Comparison of ENCODE assay signal across 28 cellular contexts in genomic region chr12:65816086-65816485, GRCh38. TPM values are rescaled to one million over a fixed set of nuclear protein-coding genes. Genes with fewer than 3 reads are reported as not detected.
DNase-seq lines count a peak whose midpoint lies in the region; ATAC-seq, FAIRE-seq and TF ChIP-seq lines count a peak whose summit lies in the region.
"Had no signal": no experiment of that assay in that cellular context is flagged by ENCODE, and none has a peak within 500 bp of the region (broad histone marks: within the 10 kb centered on the region; RNA-seq: fewer than 3 reads in every experiment).

No MANE protein-coding gene starts in this region.

- FAIRE-seq in G401.6 (lab: Jason Lieb, UNC): peak; percentile 37
- FAIRE-seq in H54 (lab: Jason Lieb, UNC): peak; percentile 61
- FAIRE-seq in K562 (lab: Jason Lieb, UNC): no peak
- FAIRE-seq: A204.1, GM12878, GM12892, GM18507, GM19239 had no signal

- no peaks in the 10 kb centered on the region for H3K4me1 Mint-ChIP-seq in stimulated activated memory B cell treated with anti-CD40 and anti-IgM and Interleukin-4, amounts not matched to agents 10 μg/mL and 1 μg/mL and 100 μg/mL, for 72 hours
- H3K4me1 Mint-ChIP-seq: CD14-positive monocyte; CD4-positive, alpha-beta memory T cell; CD4-positive, CD25-positive, alpha-beta regulatory T cell; CD8-positive, alpha-beta memory T cell had no signal

- no peak overlapping the region for H3K4me2 ChIP-seq in K562 (ENCODE audit: insufficient read depth, low read length)
- H3K4me2 ChIP-seq: BLaER1 had no signal

- intact Hi-C loops in K562 (cut with micrococcal nuclease): no loop called here
- intact Hi-C loops in lower lobe of right lung (cut with DNase I): no loop called here

- H3K36me3 Mint-ChIP-seq in stimulated activated memory B cell treated with anti-CD40 and anti-IgM and Interleukin-4, amounts not matched to agents 10 μg/mL and 1 μg/mL and 100 μg/mL, for 72 hours: no peaks in the 10 kb centered on the region
- H3K36me3 Mint-ChIP-seq: CD4-positive, CD25-positive, alpha-beta regulatory T cell; CD8-positive, alpha-beta memory T cell had no signal

- no TSS peak for BruUV-seq in K562 (replicated peaks; lab: Mats Ljungman, UMichigan)

- no peak for TF ChIP-seq CTCF in K562 (IDR thresholded peaks at IDR 0.05 in 2 of 3, conservative IDR thresholded peaks at IDR 0.05 in 1 of 3; ENCODE audit: insufficient read depth in 2 of 3, low read depth in 1 of 3, low read length in 3 of 3)
- TF ChIP-seq CTCF in lower lobe of right lung (IDR thresholded peaks at IDR 0.05): no peak

- TF ChIP-seq EP300 in K562 (IDR thresholded peaks at IDR 0.05; ENCODE audit: low read length): no peak

- no peak overlapping the region for H2AFZ ChIP-seq in K562 (ENCODE audit: low read depth, low read length)

- H3K9me3 ChIP-seq in K562 (replicated peaks; ENCODE audit: control insufficient read depth, insufficient read depth, low read depth, low read length): no peaks in the 10 kb centered on the region
- H3K9me3 ChIP-seq in lower lobe of right lung: no peaks in the 10 kb centered on the region
- H3K9me3 ChIP-seq: BE2C had no signal

- DNase-seq in H54 (ENCODE audit: insufficient read length, low spot score) (no peak), K562 (ENCODE audit: extremely low read depth in 1 of 4, low spot score in 3 of 4) (no peak), lower lobe of right lung (no peak)
- no peak for DNase-seq in stimulated activated naive CD8-positive, alpha-beta T cell treated with anti-CD3 and anti-CD28 coated beads, Interleukin-15, Interleukin-2, amounts not matched to agents 100 U/mL and 50 U/mL, for 24 hours
- DNase-seq: 8988T; ACHN; BE2C; C1 segment of cervical spinal cord; CD4-positive, alpha-beta memory T cell; CD4-positive, CD25-positive, alpha-beta regulatory T cell; CD8-positive, alpha-beta memory T cell; COR-L47; DMS 273 treated with DMSO at 0.1 percent for 48 hours; DMS153; DMS53; DMS79; DND-41; EL; GF-D8 had no signal

- no peak overlapping the region for H3K4me3 ChIP-seq in K562
- no peak overlapping the region for H3K4me3 ChIP-seq in lower lobe of right lung
- H3K4me3 ChIP-seq: BLaER1, GM12878 had no signal

- POLR2A ChIA-PET in K562 (lab: Yijun Ruan, JAX): no interaction called here

- H3K4me1 ChIP-seq in K562 (replicated peaks in 1 of 2; ENCODE audit: control insufficient read depth in 2 of 2, insufficient read depth in 2 of 2, low read length in 2 of 2) (no peaks in the 10 kb centered on the region), lower lobe of right lung (no peaks in the 10 kb centered on the region)
- H3K4me1 ChIP-seq: BE2C had no signal

- TF ChIP-seq POLR2A in H54 (IDR thresholded peaks at IDR 0.05; ENCODE audit: low read depth, low read length): no peak
- no peak for TF ChIP-seq POLR2A in K562 (conservative IDR thresholded peaks at IDR 0.05)

- no peak overlapping the region for H3K9ac ChIP-seq in K562 (ENCODE audit: insufficient read depth in 1 of 2, low read depth in 2 of 2, low read length in 2 of 2)
- H3K9ac ChIP-seq: BLaER1 had no signal

- CTCF ChIA-PET in K562 (lab: Yijun Ruan, JAX; ENCODE audit: low intra/inter-chr PET ratio): no interaction called here

- ATAC-seq in K562 (no peak), lower lobe of right lung (no peak)
- ATAC-seq in stimulated activated naive CD8-positive, alpha-beta T cell treated with anti-CD3 and anti-CD28 coated beads, Interleukin-15, Interleukin-2, amounts not matched to agents 100 U/mL and 50 U/mL, for 24 hours: no peak
- no peak for ATAC-seq in stimulated activated memory B cell treated with anti-CD40 and anti-IgM and Interleukin-4, amounts not matched to agents 10 μg/mL and 1 μg/mL and 100 μg/mL, for 72 hours
- ATAC-seq: GM12878 had no signal

- in situ Hi-C loops in K562 (cut with MboI): no loop called here

- H3K27me3 ChIP-seq in K562 (ENCODE audit: control insufficient read depth in 2 of 2, insufficient read depth in 2 of 2, low read length in 2 of 2) (0 out of 5 replicates have a peak, but pooled peaks cover 0 to 2% of the 10 kb centered on the region in 2 experiments), lower lobe of right lung (ENCODE audit: low read depth) (peaks cover 11% of the 10 kb centered on the region)
- H3K27me3 ChIP-seq: BE2C, BLaER1 had no signal

- no peaks in the 10 kb centered on the region for H3K79me2 ChIP-seq in K562 (ENCODE audit: control insufficient read depth, insufficient read depth, low read length)

- H4K20me1 ChIP-seq in K562 (replicated peaks; ENCODE audit: control insufficient read depth, insufficient read depth, low read length): no peaks in the 10 kb centered on the region
- H4K20me1 ChIP-seq: BLaER1 had no signal

- H3K9me1 ChIP-seq in K562 (ENCODE audit: control insufficient read depth, insufficient read depth, low read length): no peaks in the 10 kb centered on the region

- no peak overlapping the region for H3K27ac ChIP-seq in K562 (ENCODE audit: extremely low read depth, low read depth, low read length)
- H3K27ac ChIP-seq in lower lobe of right lung: no peak overlapping the region
- H3K27ac ChIP-seq: BLaER1 had no signal

- no peak overlapping the region for H3K27ac Mint-ChIP-seq in stimulated activated memory B cell treated with anti-CD40 and anti-IgM and Interleukin-4, amounts not matched to agents 10 μg/mL and 1 μg/mL and 100 μg/mL, for 72 hours
- H3K27ac Mint-ChIP-seq: CD14-positive monocyte; CD4-positive, alpha-beta memory T cell; CD4-positive, CD25-positive, alpha-beta regulatory T cell; CD8-positive, alpha-beta memory T cell had no signal

- H3K9me3 Mint-ChIP-seq in stimulated activated memory B cell treated with anti-CD40 and anti-IgM and Interleukin-4, amounts not matched to agents 10 μg/mL and 1 μg/mL and 100 μg/mL, for 72 hours: peaks cover 3% of the 10 kb centered on the region

- WGBS in K562 (ENCODE audit: insufficient coverage, low coverage, missing lambda C conversion rate): 3% methylated on average over 2 of the region's 2 CpGs

- H3K27me3 Mint-ChIP-seq in stimulated activated memory B cell treated with anti-CD40 and anti-IgM and Interleukin-4, amounts not matched to agents 10 μg/mL and 1 μg/mL and 100 μg/mL, for 72 hours: peaks cover 8% of the 10 kb centered on the region

- TF ChIP-seq RAD21 in K562 (CRISPR knock-in tag; conservative IDR thresholded peaks at IDR 0.05 in 1 of 2, IDR thresholded peaks at IDR 0.05 in 1 of 2): no peak

- no peak overlapping the region for H3K4me3 Mint-ChIP-seq in stimulated activated memory B cell treated with anti-CD40 and anti-IgM and Interleukin-4, amounts not matched to agents 10 μg/mL and 1 μg/mL and 100 μg/mL, for 72 hours
- H3K4me3 Mint-ChIP-seq: CD14-positive monocyte; CD4-positive, alpha-beta memory T cell; CD4-positive, CD25-positive, alpha-beta regulatory T cell; CD8-positive, alpha-beta memory T cell had no signal

- no peaks in the 10 kb centered on the region for H3K36me3 ChIP-seq in K562 (ENCODE audit: control insufficient read depth, insufficient read depth, low read length)
- H3K36me3 ChIP-seq in lower lobe of right lung: no peaks in the 10 kb centered on the region
- H3K36me3 ChIP-seq: BE2C, BLaER1 had no signal

TF ChIP-seq in K562, 482 proteins besides CTCF, POLR2A, EP300 and RAD21:
- TF ChIP-seq RBM25 (IDR thresholded peaks at IDR 0.05; ENCODE audit: low read depth, low read length, severe bottlenecking) (peak; percentile 58), DACH1 (IDR thresholded peaks at IDR 0.05; ENCODE audit: partially characterized antibody) (no peak)

RNA-seq across cellular contexts. Expression of gene HMGA2, which starts 8.2 kb away (rescaled TPM):
- not detected in 2 replicates for total RNA-seq in K562 (2011; cell fraction: chromatin; rRNA removed; ENCODE audit: low replicate concordance)
- total RNA-seq in K562 (2011; cell fraction: nucleolus; rRNA removed): not detected in 2 replicates
- total RNA-seq in K562 (2011; cell fraction: nucleoplasm; rRNA removed): not detected in 2 replicates
- total RNA-seq in K562 (2014; rRNA removed) (not detected in 2 replicates), K562 (2014; rRNA removed; fragmentation: Illumina TruSeq; extraction: Trizol) (not detected in 2 replicates), K562 (2015; rRNA removed; fragmentation: Illumina TruSeq; extraction: Trizol) (0.04 TPM in 1 of 2 replicates, not detected in the other), K562 (2021) (0.13 and 0.29 TPM in 2 replicates), lower lobe of right lung (not detected)
- polyA plus RNA-seq in K562 (2011; rRNA removed) (0.01 and 0.82 TPM in 2 replicates), K562 (2014; fragmentation: Illumina TruSeq; extraction: Trizol) (not detected in 2 replicates), K562 (2014; fragmentation: Nextera tagmentation; extraction: Ambion mirVana) (under 1 TPM in 1 of 2 experiments, not detected in 1; 0.01 TPM), K562 (2014; rRNA removed) (not detected in 2 replicates)
- 0.01 and 0.30 TPM in 2 replicates for polyA plus RNA-seq in K562 (2011; cell fraction: cytosol; rRNA removed)
- 0.91 TPM in 1 of 2 replicates, not detected in the other for polyA plus RNA-seq in K562 (2011; cell fraction: nucleus; rRNA removed)
- polyA plus RNA-seq in K562 (2012): 0.03 and 0.11 TPM in 2 replicates
- polyA minus RNA-seq in K562 (2011; rRNA and poly(A)+ RNA removed): 0.60 TPM in 1 of 2 replicates, not detected in the other
- 0.38 and 0.64 TPM in 2 replicates for polyA minus RNA-seq in K562 (2011; cell fraction: cytosol; rRNA and poly(A)+ RNA removed)
- polyA minus RNA-seq in K562 (2011; cell fraction: nucleus; rRNA and poly(A)+ RNA removed): 0.54 TPM in 1 of 2 replicates, not detected in the other
- total RNA-seq: CD4-positive, alpha-beta memory T cell; CD8-positive, alpha-beta memory T cell had no signal
- polyA plus RNA-seq: CD14-positive monocyte; CD4-positive, alpha-beta memory T cell; CD4-positive, CD25-positive, alpha-beta regulatory T cell; CD8-positive, alpha-beta memory T cell had no signal
